ENCODE assay signal across 10 cellular contexts in the genomic region with DNA sequence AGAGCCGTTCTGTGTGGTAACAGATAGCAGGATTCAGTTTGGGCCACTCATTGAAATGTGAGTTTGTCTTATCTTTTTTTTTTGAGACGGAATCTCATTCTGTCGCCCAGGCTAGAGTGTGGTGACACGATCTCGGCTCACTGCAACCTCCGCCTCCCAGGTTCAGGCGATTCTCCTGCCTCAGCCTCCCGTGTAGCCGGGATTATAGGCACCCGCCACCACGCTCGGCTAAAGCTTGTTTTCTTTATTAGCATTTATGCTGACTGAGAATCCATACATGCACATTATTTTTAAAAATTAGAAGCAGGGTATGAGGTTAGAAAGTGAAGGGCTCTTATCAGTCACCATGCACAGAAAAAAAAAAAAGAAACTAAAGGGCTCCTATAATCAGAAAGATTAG.
"Had no signal": no experiment of that assay in that cellular context is flagged by ENCODE, and none has a peak within 500 bp of the region (broad histone marks: within the 10 kb centered on the region; RNA-seq: fewer than 3 reads in every experiment).

No MANE protein-coding gene starts in this region.

- H3K27ac Mint-ChIP-seq: activated B cell treated with CpG ODN at 0.5 μM for 24 hours; activated T-helper 1 cell treated with anti-CD3 and anti-CD28 coated beads, Interleukin-12 subunit alpha, Interleukin-12 subunit beta, Interleukin-2, Interleukin-4 antibody, amounts not matched to agents 30 ng/mL and 10 ng/mL and 1 ng/mL, durations not matched to agents 14 hours and 24 hours and 36 hours; stimulated activated memory B cell treated with anti-CD40 and anti-IgM and Interleukin-4, amounts not matched to agents 10 μg/mL and 1 μg/mL and 100 μg/mL, for 72 hours had no signal

- H3K27me3 Mint-ChIP-seq: activated B cell treated with CpG ODN at 0.5 μM for 24 hours; stimulated activated memory B cell treated with anti-CD40 and anti-IgM and Interleukin-4, amounts not matched to agents 10 μg/mL and 1 μg/mL and 100 μg/mL, for 72 hours had no signal

- ATAC-seq: esophagus mucosa; stimulated activated memory B cell treated with anti-CD40 and anti-IgM and Interleukin-4, amounts not matched to agents 10 μg/mL and 1 μg/mL and 100 μg/mL, for 72 hours had no signal

- H3K9me3 Mint-ChIP-seq: activated B cell treated with CpG ODN at 0.5 μM for 24 hours; activated T-helper 1 cell treated with anti-CD3 and anti-CD28 coated beads, Interleukin-12 subunit alpha, Interleukin-12 subunit beta, Interleukin-2, Interleukin-4 antibody, amounts not matched to agents 30 ng/mL and 10 ng/mL and 1 ng/mL, durations not matched to agents 14 hours and 24 hours and 36 hours; stimulated activated memory B cell treated with anti-CD40 and anti-IgM and Interleukin-4, amounts not matched to agents 10 μg/mL and 1 μg/mL and 100 μg/mL, for 72 hours had no signal

- H3K4me3 Mint-ChIP-seq: activated B cell treated with CpG ODN at 0.5 μM for 24 hours; activated T-helper 1 cell treated with anti-CD3 and anti-CD28 coated beads, Interleukin-12 subunit alpha, Interleukin-12 subunit beta, Interleukin-2, Interleukin-4 antibody, amounts not matched to agents 30 ng/mL and 10 ng/mL and 1 ng/mL, durations not matched to agents 14 hours and 24 hours and 36 hours; stimulated activated memory B cell treated with anti-CD40 and anti-IgM and Interleukin-4, amounts not matched to agents 10 μg/mL and 1 μg/mL and 100 μg/mL, for 72 hours had no signal

- DNase-seq: activated B cell treated with CpG ODN at 0.5 μM for 24 hours; activated CD4-positive, alpha-beta T cell treated with anti-CD3 and anti-CD28 coated beads for 48 hours; activated CD8-positive, alpha-beta memory T cell treated with anti-CD3 and anti-CD28 coated beads, Interleukin-2, amount 50 U/mL, for 48 hours; activated naive CD4-positive, alpha-beta T cell; dorsolateral prefrontal cortex; retina; substantia nigra had no signal
